In genomic region chr3:157119369-157119951, GRCh38 we compare ENCODE assay signal across 9 cellular contexts. TPM values are rescaled to one million over a fixed set of nuclear protein-coding genes. Genes with fewer than 3 reads are reported as not detected.
DNase-seq lines count a peak whose midpoint lies in the region; TF ChIP-seq lines count a peak whose summit lies in the region.
"Had no signal": no experiment of that assay in that cellular context is flagged by ENCODE, and none has a peak within 500 bp of the region (broad histone marks: within the 10 kb centered on the region; RNA-seq: fewer than 3 reads in every experiment).

No MANE protein-coding gene starts in this region.

- H3K4me1 ChIP-seq in OCI-LY7 (ENCODE audit: insufficient read depth, low read length, poor library complexity, severe bottlenecking) (no peaks in the 10 kb centered on the region), ascending aorta (no peaks in the 10 kb centered on the region)

- intact Hi-C loops in activated T-helper 1 cell treated with anti-CD3 and anti-CD28 coated beads, Interleukin-12 subunit alpha, Interleukin-12 subunit beta, Interleukin-2, Interleukin-4 antibody, amounts not matched to agents 30 ng/mL and 10 ng/mL and 1 ng/mL, durations not matched to agents 14 hours and 24 hours and 36 hours (cut with micrococcal nuclease) = loop anchor here (1.0 kb wide), 1 partner anchor 30 kb away; no protein-coding TSS in a partner anchor
- intact Hi-C loops in OCI-LY7 (cut with micrococcal nuclease; ENCODE audit: unreplicated experiment) = no loop called here
- intact Hi-C loops in ascending aorta (cut with DNase I) = no loop called here

- TF ChIP-seq CTCF in OCI-LY7 (conservative IDR thresholded peaks at IDR 0.05; ENCODE audit: low read length) (no peak), ascending aorta (IDR thresholded peaks at IDR 0.05) (no peak)

- no peaks in the 10 kb centered on the region for H4K20me1 ChIP-seq in OCI-LY7 (ENCODE audit: insufficient read depth, low read length)

- H3K27ac ChIP-seq in OCI-LY7 (ENCODE audit: low read depth, low read length, poor library complexity, severe bottlenecking) (no peak overlapping the region), ascending aorta (no peak overlapping the region)
- H3K27ac ChIP-seq: ovary had no signal

- no peak overlapping the region for H2AFZ ChIP-seq in OCI-LY7 (ENCODE audit: low read length)

- H3K4me1 Mint-ChIP-seq in activated T-helper 1 cell treated with anti-CD3 and anti-CD28 coated beads, Interleukin-12 subunit alpha, Interleukin-12 subunit beta, Interleukin-2, Interleukin-4 antibody, amounts not matched to agents 30 ng/mL and 10 ng/mL and 1 ng/mL, durations not matched to agents 14 hours and 24 hours and 36 hours (ENCODE audit: low read depth) = peaks cover 20% of the 10 kb centered on the region

- peak overlapping the region; percentile 29 for H3K27ac Mint-ChIP-seq in activated T-helper 1 cell treated with anti-CD3 and anti-CD28 coated beads, Interleukin-12 subunit alpha, Interleukin-12 subunit beta, Interleukin-2, Interleukin-4 antibody, amounts not matched to agents 30 ng/mL and 10 ng/mL and 1 ng/mL, durations not matched to agents 14 hours and 24 hours and 36 hours

- peaks cover 12% of the 10 kb centered on the region for H3K36me3 Mint-ChIP-seq in activated T-helper 1 cell treated with anti-CD3 and anti-CD28 coated beads, Interleukin-12 subunit alpha, Interleukin-12 subunit beta, Interleukin-2, Interleukin-4 antibody, amounts not matched to agents 30 ng/mL and 10 ng/mL and 1 ng/mL, durations not matched to agents 14 hours and 24 hours and 36 hours (ENCODE audit: low read depth)

- no peak overlapping the region for H3K4me2 ChIP-seq in OCI-LY7 (ENCODE audit: low read length)

- H3K9me3 Mint-ChIP-seq in activated T-helper 1 cell treated with anti-CD3 and anti-CD28 coated beads, Interleukin-12 subunit alpha, Interleukin-12 subunit beta, Interleukin-2, Interleukin-4 antibody, amounts not matched to agents 30 ng/mL and 10 ng/mL and 1 ng/mL, durations not matched to agents 14 hours and 24 hours and 36 hours = no peaks in the 10 kb centered on the region

- no peaks in the 10 kb centered on the region for H3K79me2 ChIP-seq in OCI-LY7 (ENCODE audit: insufficient read depth, low read depth, low read length)

- no peak overlapping the region for H3K4me3 ChIP-seq in OCI-LY7 (ENCODE audit: low read depth, low read length, poor library complexity, severe bottlenecking)
- no peak overlapping the region for H3K4me3 ChIP-seq in ascending aorta
- H3K4me3 ChIP-seq: lung, ovary had no signal

- H3K36me3 ChIP-seq in OCI-LY7 (ENCODE audit: insufficient read depth, low read length) (no peaks in the 10 kb centered on the region), ascending aorta (no peaks in the 10 kb centered on the region)
- H3K36me3 ChIP-seq: ovary had no signal

- POLR2A ChIA-PET in OCI-LY7 (lab: Charles Lee) = interaction anchor here (3.7 kb wide), 1 partner anchor 30 kb away, joined by 13 read pairs; no protein-coding TSS in a partner anchor

- in situ Hi-C loops in KBM-7 (cut with MboI; ENCODE audit: low pct_unique_long_range_greater_than_20kb, low sequenced_read_pairs) = no loop called here

- CTCF ChIA-PET in OCI-LY7 (lab: Charles Lee; ENCODE audit: unreplicated experiment) = no interaction called here

- DNase-seq in DMS53 treated with DMSO at 0.1 percent for 48 hours (lab: John Stamatoyannopoulos, UW; ENCODE audit: unreplicated experiment) (peak; percentile 16), KBM-7 (peak; percentile 27), mucosa of gallbladder (ENCODE audit: low spot score) (peak; percentile 55), OCI-LY7 (ENCODE audit: low spot score) (no peak), ascending aorta (ENCODE audit: low spot score in 2 of 2) (no peak), SK-N-DZ (ENCODE audit: low spot score) (no peak)
- peak; percentile 44 for DNase-seq in activated T-helper 1 cell treated with anti-CD3 and anti-CD28 coated beads, Interleukin-12 subunit alpha, Interleukin-12 subunit beta, Interleukin-2, Interleukin-4 antibody, amounts not matched to agents 30 ng/mL and 10 ng/mL and 1 ng/mL, durations not matched to agents 14 hours and 24 hours and 36 hours (ENCODE audit: low spot score)
- DNase-seq: ovary had no signal

- H3K4me3 Mint-ChIP-seq in activated T-helper 1 cell treated with anti-CD3 and anti-CD28 coated beads, Interleukin-12 subunit alpha, Interleukin-12 subunit beta, Interleukin-2, Interleukin-4 antibody, amounts not matched to agents 30 ng/mL and 10 ng/mL and 1 ng/mL, durations not matched to agents 14 hours and 24 hours and 36 hours = peak overlapping the region; percentile 49

- BruUV-seq in OCI-LY7 (replicated peaks; lab: Mats Ljungman, UMichigan) = no TSS peak

- H3K9me2 ChIP-seq in OCI-LY7 (ENCODE audit: insufficient read depth, low read length) = no peaks in the 10 kb centered on the region

- no peaks in the 10 kb centered on the region for H3K27me3 ChIP-seq in ascending aorta
- H3K27me3 ChIP-seq: ovary had no signal

- H3K9me3 ChIP-seq in OCI-LY7 (ENCODE audit: low read length) (no peaks in the 10 kb centered on the region), ascending aorta (no peaks in the 10 kb centered on the region)
- H3K9me3 ChIP-seq: ovary had no signal

- H3K27me3 Mint-ChIP-seq in activated T-helper 1 cell treated with anti-CD3 and anti-CD28 coated beads, Interleukin-12 subunit alpha, Interleukin-12 subunit beta, Interleukin-2, Interleukin-4 antibody, amounts not matched to agents 30 ng/mL and 10 ng/mL and 1 ng/mL, durations not matched to agents 14 hours and 24 hours and 36 hours (ENCODE audit: insufficient read depth) = no peaks in the 10 kb centered on the region

RNA-seq across cellular contexts. Expression of gene CCNL1, which starts 40.5 kb away (rescaled TPM):
- 167 and 204 TPM in 2 replicates for total RNA-seq in activated T-helper 1 cell treated with anti-CD3 and anti-CD28 coated beads, Interleukin-12 subunit alpha, Interleukin-12 subunit beta, Interleukin-2, Interleukin-4 antibody, amounts not matched to agents 30 ng/mL and 10 ng/mL and 1 ng/mL, durations not matched to agents 14 hours and 24 hours and 36 hours
- total RNA-seq in mucosa of gallbladder (96.7 TPM), OCI-LY7 (2022) (158 and 190 TPM in 2 replicates), ascending aorta (241 TPM)
- total RNA-seq in OCI-LY7 (2014; rRNA removed; shearing (Covaris generic)) = 221 and 280 TPM in 2 replicates
- 53.4 and 66.9 TPM in 2 replicates for polyA plus RNA-seq in SK-N-DZ (2014; cell fraction: cytosol; rRNA removed)
- 510 and 632 TPM in 2 replicates for polyA plus RNA-seq in SK-N-DZ (2014; cell fraction: nucleus; rRNA removed)

Comparison
In these comparisons a context has a peak if more than half of its experiments do, and no peak if none do; other contexts are left out.
1. DNase-seq: peak in DMS53 treated with DMSO at 0.1 percent for 48 hours (single experiment), KBM-7 (single experiment), activated T-helper 1 cell treated with anti-CD3 and anti-CD28 coated beads, Interleukin-12 subunit alpha, Interleukin-12 subunit beta, Interleukin-2, Interleukin-4 antibody, amounts not matched to agents 30 ng/mL and 10 ng/mL and 1 ng/mL, durations not matched to agents 14 hours and 24 hours and 36 hours (single experiment) and mucosa of gallbladder (single experiment); none in OCI-LY7 (single experiment), ascending aorta (0 of 2) and SK-N-DZ (single experiment).